Comparison of ENCODE assay signal across 9 cellular contexts in genomic region chr12:56104109-56104814, GRCh38. TPM values are rescaled to one million over a fixed set of nuclear protein-coding genes. Genes with fewer than 3 reads are reported as not detected.
DNase-seq lines count a peak whose midpoint lies in the region; ATAC-seq, FAIRE-seq and TF ChIP-seq lines count a peak whose summit lies in the region.
"Had no signal": no experiment of that assay in that cellular context is flagged by ENCODE, and none has a peak within 500 bp of the region (broad histone marks: within the 10 kb centered on the region; RNA-seq: fewer than 3 reads in every experiment).

Gene PA2G4 (plus strand): TSS chr12:56104559. CDS start chr12:56104738, 179 bp downstream.

- peak within 1 kb of the TSS; percentile 83 to 91 for H3K27ac ChIP-seq in kidney (ENCODE audit: low read depth in 2 of 2, low read length in 2 of 2)

- intact Hi-C loops in kidney (cut with DNase I) = no loop called here

- H3K9ac ChIP-seq in kidney (ENCODE audit: low read length in 2 of 2) = peak within 1 kb of the TSS; percentile 68 to 82

- no peak for TF ChIP-seq CTCF in kidney (IDR thresholded peaks at IDR 0.05; ENCODE audit: borderline replicate concordance, extremely low read depth, insufficient read depth)

- DNase-seq in AG20443 (ENCODE audit: low spot score) (peak; percentile 98), NCI-H510A (lab: John Stamatoyannopoulos, UW) (peak; percentile 98), cerebellum (ENCODE audit: low spot score) (peak; percentile 97), kidney (peak; percentile 99)
- DNase-seq in activated CD4-positive, alpha-beta T cell treated with anti-CD3 and anti-CD28 coated beads for 1 hour = peak; percentile 94
- peak; percentile 99 for DNase-seq in stimulated activated CD4-positive, alpha-beta T cell treated with anti-CD3 and anti-CD28 coated beads, Interleukin-15, amount 100 ng/mL, for 24 hours

- H3K4me3 ChIP-seq in kidney (ENCODE audit: low read length in 2 of 2) = peak within 1 kb of the TSS; percentile 78 to 86

- H3K4me1 ChIP-seq in kidney (ENCODE audit: control insufficient read depth in 1 of 2, insufficient read depth in 1 of 2, low read depth in 1 of 2, low read length in 2 of 2) = peaks cover 10 to 15% of the 10 kb centered on the region in 2 donors

- peak; percentile 79 for FAIRE-seq in kidney (lab: Jason Lieb, UNC)
- FAIRE-seq: islet of Langerhans had no signal

- H3K9me3 ChIP-seq in kidney (ENCODE audit: control insufficient read depth in 1 of 2, low read length in 2 of 2) = no peaks in the 10 kb centered on the region

- peak; percentile 96 for TF ChIP-seq POLR2A in GM19099 (IDR thresholded peaks at IDR 0.05; ENCODE audit: extremely low read depth, insufficient read length, low read depth)

- ATAC-seq in HG03432 (IDR thresholded peaks at IDR 0.05; ENCODE audit: unreplicated experiment) = peak; percentile 96

- H3K36me3 ChIP-seq in kidney (ENCODE audit: control insufficient read depth in 1 of 2, insufficient read depth in 2 of 2, low read length in 2 of 2) = peaks cover 29 to 40% of the 10 kb centered on the region in 2 donors

RNA-seq across cellular contexts. Expression of gene PA2G4, which starts in this region (rescaled TPM):
- 51.6 TPM for total RNA-seq in cerebellum
- 76.8 TPM for total RNA-seq in kidney
- polyA plus RNA-seq in kidney (ENCODE audit: insufficient read depth, low read depth, low replicate concordance) = 72.4 TPM

Comparison
In these comparisons a context has a peak if more than half of its experiments do, and no peak if none do; other contexts are left out.
1. Peak in every context shown above with its lines: DNase-seq, ATAC-seq, H3K4me3 ChIP-seq and H3K27ac ChIP-seq.